Comparison of ENCODE assay signal across 1 cellular context in the genomic region with DNA sequence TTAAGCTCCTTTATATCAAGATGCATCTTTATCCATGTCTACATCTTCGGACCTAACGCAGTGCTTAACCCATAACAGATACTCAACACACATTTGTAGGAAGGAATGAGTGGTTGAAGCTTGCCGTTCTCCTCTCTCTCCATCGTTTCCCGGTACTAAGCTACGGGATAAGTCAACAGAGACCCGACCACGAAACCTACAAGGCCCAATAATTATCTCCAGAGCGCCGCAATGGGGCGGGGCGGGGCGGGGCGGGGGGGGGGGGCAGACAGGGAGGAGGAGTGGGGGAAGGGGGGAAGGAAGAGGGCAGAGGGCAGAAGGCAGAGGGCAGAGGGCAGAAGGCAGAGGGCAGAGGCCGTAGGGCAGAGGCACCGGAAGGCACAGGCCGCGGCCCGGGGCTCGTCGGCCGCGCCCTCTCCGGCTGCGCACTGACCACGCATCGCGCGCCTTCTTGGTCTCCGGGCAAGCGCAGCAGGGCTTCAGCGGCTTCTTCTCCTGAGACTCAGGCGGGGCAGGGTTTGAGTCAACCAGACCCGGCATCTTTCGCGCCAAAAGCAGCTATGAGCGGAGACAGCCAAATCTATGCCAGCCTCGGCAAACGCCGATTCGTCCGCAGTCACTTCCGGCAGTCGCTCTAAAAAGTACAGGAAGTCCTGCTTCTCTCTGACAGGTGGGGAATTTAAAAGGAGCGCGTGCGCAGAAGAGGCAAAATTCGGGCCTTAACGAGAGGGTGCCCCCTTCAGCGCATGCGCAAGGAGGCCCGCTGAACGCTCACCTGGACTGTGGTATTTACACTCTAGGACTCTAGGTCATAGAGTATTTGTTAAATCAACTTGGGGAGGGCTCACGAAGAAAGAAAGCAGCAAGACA.
TF ChIP-seq lines count a peak whose summit lies in the region.

A gene with protein sequence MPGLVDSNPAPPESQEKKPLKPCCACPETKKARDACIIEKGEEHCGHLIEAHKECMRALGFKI (minus strand): TSS at position 636 of the 870 bp plus-strand sequence. CDS start 96 bp downstream, at position 540.

TF ChIP-seq in HepG2, 621 proteins besides CTCF, POLR2A, EP300 and RAD21 (continued from another document and continues in another):
- peak; percentile 71; the same call in 1 of the 2 replicates for TF ChIP-seq ZNF274 (CRISPR knock-in tag; IDR thresholded peaks at IDR 0.05)
- 0 out of 2 replicates have a peak, but pooled peaks have one; percentile 24 for TF ChIP-seq ZNF792 (CRISPR knock-in tag; IDR thresholded peaks at IDR 0.05)
- TF ChIP-seq LCORL (IDR thresholded peaks at IDR 0.05), result peak; percentile 32; the same call in 1 of the 2 replicates
- no peak; the same call in none of the 2 replicates for TF ChIP-seq LCORL (CRISPR knock-in tag; IDR thresholded peaks at IDR 0.05)
- TF ChIP-seq SRY (CRISPR knock-in tag; IDR thresholded peaks at IDR 0.05), result peak; percentile 75; the same call in 1 of the 2 replicates
- TF ChIP-seq XRCC5 (optimal IDR thresholded peaks at IDR 0.05; ENCODE audit: low read length), result peak; percentile 7
- TF ChIP-seq NBN (conservative IDR thresholded peaks at IDR 0.05), result no peak
- TF ChIP-seq YY1 (IDR thresholded peaks at IDR 0.05; ENCODE audit: insufficient read depth, insufficient replicate concordance, low read depth, low read length), result peak; percentile 61
- no peak for TF ChIP-seq CHCHD3 (CRISPR knock-in tag; IDR thresholded peaks at IDR 0.05)
- TF ChIP-seq, protein P1, sequence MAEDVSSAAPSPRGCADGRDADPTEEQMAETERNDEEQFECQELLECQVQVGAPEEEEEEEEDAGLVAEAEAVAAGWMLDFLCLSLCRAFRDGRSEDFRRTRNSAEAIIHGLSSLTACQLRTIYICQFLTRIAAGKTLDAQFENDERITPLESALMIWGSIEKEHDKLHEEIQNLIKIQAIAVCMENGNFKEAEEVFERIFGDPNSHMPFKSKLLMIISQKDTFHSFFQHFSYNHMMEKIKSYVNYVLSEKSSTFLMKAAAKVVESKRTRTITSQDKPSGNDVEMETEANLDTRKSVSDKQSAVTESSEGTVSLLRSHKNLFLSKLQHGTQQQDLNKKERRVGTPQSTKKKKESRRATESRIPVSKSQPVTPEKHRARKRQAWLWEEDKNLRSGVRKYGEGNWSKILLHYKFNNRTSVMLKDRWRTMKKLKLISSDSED (CRISPR knock-in tag; IDR thresholded peaks at IDR 0.05), result no peak
- peak; percentile 75; the same call in 1 of the 2 replicates for TF ChIP-seq ZNF782 (CRISPR knock-in tag; IDR thresholded peaks at IDR 0.05; ENCODE audit: borderline replicate concordance)
- TF ChIP-seq HES4 (CRISPR knock-in tag; IDR thresholded peaks at IDR 0.05; ENCODE audit: borderline replicate concordance), result 0 out of 2 replicates have a peak, but pooled peaks have one; percentile 52
- TF ChIP-seq NR2F2 (IDR thresholded peaks at IDR 0.05; ENCODE audit: borderline replicate concordance, low read depth), result peak; percentile 82; the same call in 1 of the 2 replicates
- TF ChIP-seq ZNF441 (CRISPR knock-in tag; IDR thresholded peaks at IDR 0.05; ENCODE audit: borderline replicate concordance), result peak; percentile 3; the same call in 1 of the 2 replicates
- TF ChIP-seq POLR2G (IDR thresholded peaks at IDR 0.05; ENCODE audit: low read depth, low read length), result peak; percentile 89
- TF ChIP-seq, protein P2, sequence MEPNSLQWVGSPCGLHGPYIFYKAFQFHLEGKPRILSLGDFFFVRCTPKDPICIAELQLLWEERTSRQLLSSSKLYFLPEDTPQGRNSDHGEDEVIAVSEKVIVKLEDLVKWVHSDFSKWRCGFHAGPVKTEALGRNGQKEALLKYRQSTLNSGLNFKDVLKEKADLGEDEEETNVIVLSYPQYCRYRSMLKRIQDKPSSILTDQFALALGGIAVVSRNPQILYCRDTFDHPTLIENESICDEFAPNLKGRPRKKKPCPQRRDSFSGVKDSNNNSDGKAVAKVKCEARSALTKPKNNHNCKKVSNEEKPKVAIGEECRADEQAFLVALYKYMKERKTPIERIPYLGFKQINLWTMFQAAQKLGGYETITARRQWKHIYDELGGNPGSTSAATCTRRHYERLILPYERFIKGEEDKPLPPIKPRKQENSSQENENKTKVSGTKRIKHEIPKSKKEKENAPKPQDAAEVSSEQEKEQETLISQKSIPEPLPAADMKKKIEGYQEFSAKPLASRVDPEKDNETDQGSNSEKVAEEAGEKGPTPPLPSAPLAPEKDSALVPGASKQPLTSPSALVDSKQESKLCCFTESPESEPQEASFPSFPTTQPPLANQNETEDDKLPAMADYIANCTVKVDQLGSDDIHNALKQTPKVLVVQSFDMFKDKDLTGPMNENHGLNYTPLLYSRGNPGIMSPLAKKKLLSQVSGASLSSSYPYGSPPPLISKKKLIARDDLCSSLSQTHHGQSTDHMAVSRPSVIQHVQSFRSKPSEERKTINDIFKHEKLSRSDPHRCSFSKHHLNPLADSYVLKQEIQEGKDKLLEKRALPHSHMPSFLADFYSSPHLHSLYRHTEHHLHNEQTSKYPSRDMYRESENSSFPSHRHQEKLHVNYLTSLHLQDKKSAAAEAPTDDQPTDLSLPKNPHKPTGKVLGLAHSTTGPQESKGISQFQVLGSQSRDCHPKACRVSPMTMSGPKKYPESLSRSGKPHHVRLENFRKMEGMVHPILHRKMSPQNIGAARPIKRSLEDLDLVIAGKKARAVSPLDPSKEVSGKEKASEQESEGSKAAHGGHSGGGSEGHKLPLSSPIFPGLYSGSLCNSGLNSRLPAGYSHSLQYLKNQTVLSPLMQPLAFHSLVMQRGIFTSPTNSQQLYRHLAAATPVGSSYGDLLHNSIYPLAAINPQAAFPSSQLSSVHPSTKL (CRISPR knock-in tag; IDR thresholded peaks at IDR 0.05), result peak; percentile 42
- peak; percentile 39; the same call in 1 of the 2 replicates for TF ChIP-seq ZNF605 (CRISPR knock-in tag; IDR thresholded peaks at IDR 0.05)
- no peak for TF ChIP-seq TCF7 (IDR thresholded peaks at IDR 0.05; ENCODE audit: low read depth)
- TF ChIP-seq, protein P3, sequence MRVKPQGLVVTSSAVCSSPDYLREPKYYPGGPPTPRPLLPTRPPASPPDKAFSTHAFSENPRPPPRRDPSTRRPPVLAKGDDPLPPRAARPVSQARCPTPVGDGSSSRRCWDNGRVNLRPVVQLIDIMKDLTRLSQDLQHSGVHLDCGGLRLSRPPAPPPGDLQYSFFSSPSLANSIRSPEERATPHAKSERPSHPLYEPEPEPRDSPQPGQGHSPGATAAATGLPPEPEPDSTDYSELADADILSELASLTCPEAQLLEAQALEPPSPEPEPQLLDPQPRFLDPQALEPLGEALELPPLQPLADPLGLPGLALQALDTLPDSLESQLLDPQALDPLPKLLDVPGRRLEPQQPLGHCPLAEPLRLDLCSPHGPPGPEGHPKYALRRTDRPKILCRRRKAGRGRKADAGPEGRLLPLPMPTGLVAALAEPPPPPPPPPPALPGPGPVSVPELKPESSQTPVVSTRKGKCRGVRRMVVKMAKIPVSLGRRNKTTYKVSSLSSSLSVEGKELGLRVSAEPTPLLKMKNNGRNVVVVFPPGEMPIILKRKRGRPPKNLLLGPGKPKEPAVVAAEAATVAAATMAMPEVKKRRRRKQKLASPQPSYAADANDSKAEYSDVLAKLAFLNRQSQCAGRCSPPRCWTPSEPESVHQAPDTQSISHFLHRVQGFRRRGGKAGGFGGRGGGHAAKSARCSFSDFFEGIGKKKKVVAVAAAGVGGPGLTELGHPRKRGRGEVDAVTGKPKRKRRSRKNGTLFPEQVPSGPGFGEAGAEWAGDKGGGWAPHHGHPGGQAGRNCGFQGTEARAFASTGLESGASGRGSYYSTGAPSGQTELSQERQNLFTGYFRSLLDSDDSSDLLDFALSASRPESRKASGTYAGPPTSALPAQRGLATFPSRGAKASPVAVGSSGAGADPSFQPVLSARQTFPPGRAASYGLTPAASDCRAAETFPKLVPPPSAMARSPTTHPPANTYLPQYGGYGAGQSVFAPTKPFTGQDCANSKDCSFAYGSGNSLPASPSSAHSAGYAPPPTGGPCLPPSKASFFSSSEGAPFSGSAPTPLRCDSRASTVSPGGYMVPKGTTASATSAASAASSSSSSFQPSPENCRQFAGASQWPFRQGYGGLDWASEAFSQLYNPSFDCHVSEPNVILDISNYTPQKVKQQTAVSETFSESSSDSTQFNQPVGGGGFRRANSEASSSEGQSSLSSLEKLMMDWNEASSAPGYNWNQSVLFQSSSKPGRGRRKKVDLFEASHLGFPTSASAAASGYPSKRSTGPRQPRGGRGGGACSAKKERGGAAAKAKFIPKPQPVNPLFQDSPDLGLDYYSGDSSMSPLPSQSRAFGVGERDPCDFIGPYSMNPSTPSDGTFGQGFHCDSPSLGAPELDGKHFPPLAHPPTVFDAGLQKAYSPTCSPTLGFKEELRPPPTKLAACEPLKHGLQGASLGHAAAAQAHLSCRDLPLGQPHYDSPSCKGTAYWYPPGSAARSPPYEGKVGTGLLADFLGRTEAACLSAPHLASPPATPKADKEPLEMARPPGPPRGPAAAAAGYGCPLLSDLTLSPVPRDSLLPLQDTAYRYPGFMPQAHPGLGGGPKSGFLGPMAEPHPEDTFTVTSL (CRISPR knock-in tag; IDR thresholded peaks at IDR 0.05; ENCODE audit: borderline replicate concordance), result no peak
- TF ChIP-seq NR1H2 (CRISPR knock-in tag; IDR thresholded peaks at IDR 0.05; ENCODE audit: borderline replicate concordance, low read depth), result no peak
- TF ChIP-seq, protein P4, sequence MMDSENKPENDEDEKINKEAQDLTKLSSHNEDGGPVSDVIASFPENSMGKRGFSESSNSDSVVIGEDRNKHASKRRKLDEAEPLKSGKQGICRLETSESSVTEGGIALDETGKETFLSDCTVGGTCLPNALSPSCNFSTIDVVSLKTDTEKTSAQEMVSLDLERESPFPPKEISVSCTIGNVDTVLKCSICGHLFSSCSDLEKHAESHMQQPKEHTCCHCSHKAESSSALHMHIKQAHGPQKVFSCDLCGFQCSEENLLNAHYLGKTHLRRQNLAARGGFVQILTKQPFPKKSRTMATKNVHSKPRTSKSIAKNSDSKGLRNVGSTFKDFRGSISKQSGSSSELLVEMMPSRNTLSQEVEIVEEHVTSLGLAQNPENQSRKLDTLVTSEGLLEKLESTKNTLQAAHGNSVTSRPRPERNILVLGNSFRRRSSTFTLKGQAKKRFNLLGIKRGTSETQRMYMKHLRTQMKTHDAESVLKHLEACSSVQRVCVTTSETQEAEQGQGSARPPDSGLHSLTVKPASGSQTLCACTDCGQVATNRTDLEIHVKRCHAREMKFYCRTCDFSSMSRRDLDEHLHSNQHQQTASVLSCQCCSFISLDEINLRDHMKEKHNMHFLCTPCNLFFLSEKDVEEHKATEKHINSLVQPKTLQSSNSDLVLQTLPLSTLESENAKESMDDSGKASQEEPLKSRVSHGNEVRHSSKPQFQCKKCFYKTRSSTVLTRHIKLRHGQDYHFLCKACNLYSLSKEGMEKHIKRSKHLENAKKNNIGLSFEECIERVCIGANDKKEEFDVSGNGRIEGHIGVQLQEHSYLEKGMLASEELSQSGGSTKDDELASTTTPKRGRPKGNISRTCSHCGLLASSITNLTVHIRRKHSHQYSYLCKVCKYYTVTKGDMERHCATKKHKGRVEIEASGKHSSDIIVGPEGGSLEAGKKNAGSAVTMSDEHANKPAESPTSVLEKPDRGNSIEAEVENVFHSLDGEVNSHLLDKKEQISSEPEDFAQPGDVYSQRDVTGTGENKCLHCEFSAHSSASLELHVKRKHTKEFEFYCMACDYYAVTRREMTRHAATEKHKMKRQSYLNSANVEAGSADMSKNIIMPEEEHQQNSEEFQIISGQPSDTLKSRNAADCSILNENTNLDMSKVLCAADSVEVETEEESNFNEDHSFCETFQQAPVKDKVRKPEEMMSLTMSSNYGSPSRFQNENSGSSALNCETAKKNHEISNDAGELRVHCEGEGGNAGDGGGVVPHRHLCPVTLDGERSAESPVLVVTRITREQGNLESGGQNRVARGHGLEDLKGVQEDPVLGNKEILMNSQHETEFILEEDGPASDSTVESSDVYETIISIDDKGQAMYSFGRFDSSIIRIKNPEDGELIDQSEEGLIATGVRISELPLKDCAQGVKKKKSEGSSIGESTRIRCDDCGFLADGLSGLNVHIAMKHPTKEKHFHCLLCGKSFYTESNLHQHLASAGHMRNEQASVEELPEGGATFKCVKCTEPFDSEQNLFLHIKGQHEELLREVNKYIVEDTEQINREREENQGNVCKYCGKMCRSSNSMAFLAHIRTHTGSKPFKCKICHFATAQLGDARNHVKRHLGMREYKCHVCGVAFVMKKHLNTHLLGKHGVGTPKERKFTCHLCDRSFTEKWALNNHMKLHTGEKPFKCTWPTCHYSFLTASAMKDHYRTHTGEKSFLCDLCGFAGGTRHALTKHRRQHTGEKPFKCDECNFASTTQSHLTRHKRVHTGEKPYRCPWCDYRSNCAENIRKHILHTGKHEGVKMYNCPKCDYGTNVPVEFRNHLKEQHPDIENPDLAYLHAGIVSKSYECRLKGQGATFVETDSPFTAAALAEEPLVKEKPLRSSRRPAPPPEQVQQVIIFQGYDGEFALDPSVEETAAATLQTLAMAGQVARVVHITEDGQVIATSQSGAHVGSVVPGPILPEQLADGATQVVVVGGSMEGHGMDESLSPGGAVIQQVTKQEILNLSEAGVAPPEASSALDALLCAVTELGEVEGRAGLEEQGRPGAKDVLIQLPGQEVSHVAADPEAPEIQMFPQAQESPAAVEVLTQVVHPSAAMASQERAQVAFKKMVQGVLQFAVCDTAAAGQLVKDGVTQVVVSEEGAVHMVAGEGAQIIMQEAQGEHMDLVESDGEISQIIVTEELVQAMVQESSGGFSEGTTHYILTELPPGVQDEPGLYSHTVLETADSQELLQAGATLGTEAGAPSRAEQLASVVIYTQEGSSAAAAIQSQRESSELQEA (CRISPR knock-in tag; IDR thresholded peaks at IDR 0.05; ENCODE audit: not compliant biosample characterization), result peak; percentile 53
- no peak for TF ChIP-seq SRSF9 (IDR thresholded peaks at IDR 0.05; ENCODE audit: borderline replicate concordance, insufficient read depth, low read depth, low read length, poor library complexity, severe bottlenecking)
- TF ChIP-seq, protein P5, sequence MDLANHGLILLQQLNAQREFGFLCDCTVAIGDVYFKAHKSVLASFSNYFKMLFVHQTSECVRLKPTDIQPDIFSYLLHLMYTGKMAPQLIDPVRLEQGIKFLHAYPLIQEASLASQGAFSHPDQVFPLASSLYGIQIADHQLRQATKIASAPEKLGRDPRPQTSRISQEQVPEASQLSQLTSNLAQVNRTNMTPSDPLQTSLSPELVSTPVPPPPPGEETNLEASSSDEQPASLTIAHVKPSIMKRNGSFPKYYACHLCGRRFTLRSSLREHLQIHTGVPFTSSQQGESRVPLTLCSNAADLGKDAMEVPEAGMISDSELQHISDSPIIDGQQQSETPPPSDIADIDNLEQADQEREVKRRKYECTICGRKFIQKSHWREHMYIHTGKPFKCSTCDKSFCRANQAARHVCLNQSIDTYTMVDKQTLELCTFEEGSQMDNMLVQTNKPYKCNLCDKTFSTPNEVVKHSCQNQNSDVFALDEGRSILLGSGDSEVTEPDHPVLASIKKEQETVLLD (CRISPR knock-in tag; IDR thresholded peaks at IDR 0.05; ENCODE audit: low read depth), result 0 out of 2 replicates have a peak, but pooled peaks have one; percentile 44
- TF ChIP-seq GABPB1 (CRISPR knock-in tag; IDR thresholded peaks at IDR 0.05), result peak; percentile 94
- no peak for TF ChIP-seq ZNF749 (CRISPR knock-in tag; IDR thresholded peaks at IDR 0.05; ENCODE audit: borderline replicate concordance)
- peak; percentile 38; the same call in 1 of the 2 replicates for TF ChIP-seq ZNF598 (CRISPR knock-in tag; IDR thresholded peaks at IDR 0.05; ENCODE audit: borderline replicate concordance)
- peak; percentile 14; the same call in 1 of the 2 replicates for TF ChIP-seq ISL2 (CRISPR knock-in tag; IDR thresholded peaks at IDR 0.05)
- no peak for TF ChIP-seq ZNF33B (CRISPR knock-in tag; IDR thresholded peaks at IDR 0.05)
- TF ChIP-seq PCBP1 (IDR thresholded peaks at IDR 0.05; ENCODE audit: borderline replicate concordance, low read depth, low read length), result peak; percentile 98
- TF ChIP-seq NR2F1 (CRISPR knock-in tag; IDR thresholded peaks at IDR 0.05), result peak; percentile 80 to 84
- 0 out of 2 replicates have a peak, but pooled peaks have one; percentile 44 for TF ChIP-seq ZNF709 (CRISPR knock-in tag; IDR thresholded peaks at IDR 0.05)
- peak; percentile 14; the same call in 1 of the 2 replicates for TF ChIP-seq ZNF367 (CRISPR knock-in tag; IDR thresholded peaks at IDR 0.05; ENCODE audit: borderline replicate concordance)
- TF ChIP-seq ZNF572 (CRISPR knock-in tag; IDR thresholded peaks at IDR 0.05), result no peak
- TF ChIP-seq KLF6 (CRISPR knock-in tag; IDR thresholded peaks at IDR 0.05), result peak; percentile 36; the same call in 1 of the 2 replicates
